ENCODE assay signal across 23 cellular contexts in genomic region chr9:136554870-136555269, GRCh38. TPM values are rescaled to one million over a fixed set of nuclear protein-coding genes. Genes with fewer than 3 reads are reported as not detected.
DNase-seq lines count a peak whose midpoint lies in the region; ATAC-seq and TF ChIP-seq lines count a peak whose summit lies in the region.
"Had no signal": no experiment of that assay in that cellular context is flagged by ENCODE, and none has a peak within 500 bp of the region (broad histone marks: within the 10 kb centered on the region; RNA-seq: fewer than 3 reads in every experiment).

No MANE protein-coding gene starts in this region.

- TF ChIP-seq EP300 in stomach (IDR thresholded peaks at IDR 0.05) = no peak

- no peak overlapping the region; the same call in 1 of the 2 replicates for H3K14ac ChIP-seq in H9 (ENCODE audit: insufficient read depth, low read length)

- H3K4me1 ChIP-seq in H9 (ENCODE audit: insufficient read depth, low read length) (no peaks in the 10 kb centered on the region; the same call in 1 of the 2 replicates), mesendoderm (ENCODE audit: control insufficient read depth, low read depth, low read length) (peaks cover 7% of the 10 kb centered on the region), stomach (peaks cover 27 to 65% (median 41%) of the 10 kb centered on the region in 4 donors)

- H3T11ph ChIP-seq in H9 (ENCODE audit: low read length) = no peak overlapping the region

- H2BK5ac ChIP-seq in H9 (ENCODE audit: insufficient read length, low read length) = no peak overlapping the region
- no peak overlapping the region for H2BK5ac ChIP-seq in mesendoderm (ENCODE audit: low read length)

- H2AFZ ChIP-seq in H9 (ENCODE audit: low read length) = no peak overlapping the region

- H2AK5ac ChIP-seq in H9 (ENCODE audit: insufficient read length, low read length) (no peak overlapping the region), mesendoderm (ENCODE audit: low read length) (no peak overlapping the region)

- no peak overlapping the region for H4K91ac ChIP-seq in H9 (ENCODE audit: insufficient read length, low read depth, low read length)

- H4K5ac ChIP-seq in H9 (ENCODE audit: insufficient read length, low read depth, low read length) = no peak overlapping the region
- H4K5ac ChIP-seq in mesendoderm (ENCODE audit: low read length) = no peak overlapping the region

- no peaks in the 10 kb centered on the region for H3K79me1 ChIP-seq in H9 (ENCODE audit: insufficient read depth, low read depth, low read length, poor library complexity, severe bottlenecking)
- no peaks in the 10 kb centered on the region for H3K79me1 ChIP-seq in mesendoderm (ENCODE audit: low read length)

- WGBS in H9 (ENCODE audit: extremely low coverage, insufficient read length, low lambda C conversion rate) = no CpG with 5 or more reads among the region's 19 CpGs
- no CpG with 5 or more reads among the region's 19 CpGs for WGBS in mesendoderm (ENCODE audit: extremely low coverage, insufficient coverage, low lambda C conversion rate)
- WGBS in stomach, 5 donors = 62 to 86% (median 80%) methylated on average over 19 of the region's 19 CpGs

- H3K56ac ChIP-seq in H9 (ENCODE audit: insufficient read length, low read depth, low read length) = no peak overlapping the region
- peak overlapping the region; percentile 56 for H3K56ac ChIP-seq in mesendoderm (ENCODE audit: low read length)

- no peak overlapping the region for H3K9ac ChIP-seq in H9 (ENCODE audit: extremely low read depth, insufficient read length, low read length)
- no peak overlapping the region for H3K9ac ChIP-seq in mesendoderm (ENCODE audit: low read length)

- no peak overlapping the region for H3K18ac ChIP-seq in H9 (ENCODE audit: insufficient read length, low read depth, low read length)
- H3K18ac ChIP-seq in mesendoderm (ENCODE audit: low read length) = no peak overlapping the region

- ATAC-seq in HG03175 (IDR thresholded peaks at IDR 0.05; ENCODE audit: unreplicated experiment) = no peak
- ATAC-seq: activated CD8-positive, alpha-beta memory T cell treated with anti-CD3 and anti-CD28 coated beads, Interleukin-2, amount 10 ng/mL, durations not matched to agents 7 days and 5 days; activated T-cell treated with anti-CD3 and anti-CD28 coated beads, Interleukin-2, amount 50 U/mL, for 72 hours; GM12878; sciatic nerve; stimulated activated naive CD8-positive, alpha-beta T cell treated with anti-CD3 and anti-CD28 coated beads, Interleukin-15, amount 100 ng/mL, for 72 hours had no signal

- no peak overlapping the region for H2BK12ac ChIP-seq in H9 (ENCODE audit: insufficient read length, low read depth, low read length)

- H3K4me1 Mint-ChIP-seq in H9 (peaks cover 29 to 43% of the 10 kb centered on the region in 2 experiments), brain (peaks cover 48% of the 10 kb centered on the region), HFFc6 (ENCODE audit: low read depth) (peaks cover 39% of the 10 kb centered on the region)

- H3K4me2 ChIP-seq in H9 (ENCODE audit: insufficient read depth, insufficient read length, low read length) (no peak overlapping the region), mesendoderm (ENCODE audit: low read length) (no peak overlapping the region)

- intact Hi-C loops in stomach (cut with DNase I; ENCODE audit: low total_unique reads) = no loop called here

- H3K23ac ChIP-seq in H9 (ENCODE audit: insufficient read length, low read depth, low read length) (no peak overlapping the region), mesendoderm (ENCODE audit: low read length) (no peak overlapping the region)

- H3K4ac ChIP-seq in H9 (ENCODE audit: low read depth, low read length) (no peak overlapping the region), mesendoderm (ENCODE audit: low read depth, low read length) (no peak overlapping the region)

- H3K27me3 Mint-ChIP-seq in H9 (ENCODE audit: low read depth) (peaks cover 48% of the 10 kb centered on the region), brain (peaks cover 4% of the 10 kb centered on the region), HFFc6 (ENCODE audit: insufficient read depth) (no peaks in the 10 kb centered on the region; the same call in none of the 2 replicates)
- H3K27me3 Mint-ChIP-seq: CD4-positive, alpha-beta T cell; stimulated activated naive CD8-positive, alpha-beta T cell treated with anti-CD3 and anti-CD28 coated beads, Interleukin-15, amount 100 ng/mL, for 72 hours had no signal

- no peak overlapping the region for H2BK120ac ChIP-seq in H9 (ENCODE audit: low read depth, low read length, poor library complexity, severe bottlenecking)
- H2BK120ac ChIP-seq in mesendoderm (ENCODE audit: low read depth, low read length) = no peak overlapping the region

- H3K36me3 Mint-ChIP-seq in H9 (ENCODE audit: insufficient read depth in 1 of 3, low read depth in 3 of 3) (peaks cover 14 to 15% (median 14%) of the 10 kb centered on the region in 3 experiments), brain (no peaks in the 10 kb centered on the region), HFFc6 (ENCODE audit: low read depth) (peaks cover 6% of the 10 kb centered on the region)

- no peak overlapping the region for H2BK20ac ChIP-seq in H9 (ENCODE audit: low read depth, low read length, poor library complexity, severe bottlenecking)

- no peaks in the 10 kb centered on the region for H4K20me1 ChIP-seq in H9 (ENCODE audit: control insufficient read depth, insufficient read depth, insufficient read length)

- H3K4me3 Mint-ChIP-seq in H9 (no peak overlapping the region), brain (no peak overlapping the region), HFFc6 (no peak overlapping the region)
- H3K4me3 Mint-ChIP-seq: activated CD4-positive, alpha-beta T cell treated with anti-CD3 and anti-CD28 coated beads, Interleukin-2, amount 10 ng/mL, durations not matched to agents 24 days and 14 days; activated CD8-positive, alpha-beta memory T cell treated with anti-CD3 and anti-CD28 coated beads, Interleukin-2, amount 10 ng/mL, durations not matched to agents 7 days and 5 days; activated naive CD4-positive, alpha-beta T cell treated with anti-CD3 and anti-CD28 coated beads, Interleukin-2, amount 10 ng/mL, durations not matched to agents 7 days and 5 days; activated T-cell treated with anti-CD3 and anti-CD28 coated beads, Interleukin-2, amount 50 U/mL, for 72 hours; CD4-positive, alpha-beta T cell; stimulated activated naive CD8-positive, alpha-beta T cell treated with anti-CD3 and anti-CD28 coated beads, Interleukin-15, amount 100 ng/mL, for 72 hours; T-helper 2 cell treated with Interferon-gamma antibody and Interleukin-4, amounts not matched to agents 5 μg/mL and 100 μg/mL, for 36 hours had no signal

- no peak overlapping the region for H3K27ac ChIP-seq in H9 (ENCODE audit: insufficient read length, low read depth, low read length)
- H3K27ac ChIP-seq in mesendoderm (ENCODE audit: low read depth, low read length) = no peak overlapping the region
- peak overlapping the region in 3 of 5 donors; percentile 29 to 98 (median 35) for H3K27ac ChIP-seq in stomach
- H3K27ac ChIP-seq: SJSA1 had no signal

- H2BK15ac ChIP-seq in H9 (ENCODE audit: low read depth, low read length) (no peak overlapping the region), mesendoderm (replicated peaks; ENCODE audit: low read depth) (no peak overlapping the region)

- H3K27ac Mint-ChIP-seq in H9 = peak overlapping the region; percentile 41 to 78 (median 73); a peak in 3 of 7 replicates
- peak overlapping the region in 3 of 5 experiments; percentile 53 to 93 (median 85) for H3K27ac Mint-ChIP-seq in brain
- H3K27ac Mint-ChIP-seq in HFFc6 = no peak overlapping the region
- H3K27ac Mint-ChIP-seq: activated CD4-positive, alpha-beta T cell treated with anti-CD3 and anti-CD28 coated beads, Interleukin-2, amount 10 ng/mL, durations not matched to agents 24 days and 14 days; activated CD8-positive, alpha-beta memory T cell treated with anti-CD3 and anti-CD28 coated beads, Interleukin-2, amount 10 ng/mL, durations not matched to agents 7 days and 5 days; activated naive CD4-positive, alpha-beta T cell treated with anti-CD3 and anti-CD28 coated beads, Interleukin-2, amount 10 ng/mL, durations not matched to agents 7 days and 5 days; activated T-cell treated with anti-CD3 and anti-CD28 coated beads, Interleukin-2, amount 50 U/mL, for 72 hours; CD4-positive, alpha-beta T cell; T-helper 2 cell treated with Interferon-gamma antibody and Interleukin-4, amounts not matched to agents 5 μg/mL and 100 μg/mL, for 36 hours had no signal

- H3K9me3 Mint-ChIP-seq in H9 = peaks cover 15 to 18% of the 10 kb centered on the region in 2 experiments
- H3K9me3 Mint-ChIP-seq in brain = peaks cover 4 to 13% (median 8%) of the 10 kb centered on the region in 5 experiments
- H3K9me3 Mint-ChIP-seq in HFFc6 = peaks cover 16% of the 10 kb centered on the region
- H3K9me3 Mint-ChIP-seq: CD4-positive, alpha-beta T cell had no signal

- DNase-seq in H9 (no peak), mesendoderm (no peak), stomach (no peak), SHP77 treated with DMSO at 0.1 percent for 48 hours (lab: John Stamatoyannopoulos, UW) (no peak), HFFc6 (no peak)
- DNase-seq: activated CD4-positive, alpha-beta T cell treated with anti-CD3 and anti-CD28 coated beads, Interleukin-2, amount 10 ng/mL, durations not matched to agents 24 days and 14 days; activated CD8-positive, alpha-beta memory T cell treated with anti-CD3 and anti-CD28 coated beads, Interleukin-2, amount 10 ng/mL, durations not matched to agents 7 days and 5 days; activated naive CD4-positive, alpha-beta T cell treated with anti-CD3 and anti-CD28 coated beads, Interleukin-2, amount 10 ng/mL, durations not matched to agents 7 days and 5 days; activated T-cell treated with anti-CD3 and anti-CD28 coated beads, Interleukin-2, amount 50 U/mL, for 72 hours; caudate nucleus; CD4-positive, alpha-beta T cell; glutamatergic neuron; Karpas-422; NCI-H2171; NCI-H510A treated with DMSO at 0.1 percent for 48 hours; stimulated activated naive CD8-positive, alpha-beta T cell treated with anti-CD3 and anti-CD28 coated beads, Interleukin-15, amount 100 ng/mL, for 72 hours; transverse colon had no signal

- H3K27me3 ChIP-seq in H9 (ENCODE audit: insufficient read depth, low read length) (no peaks in the 10 kb centered on the region), mesendoderm (ENCODE audit: insufficient read depth, low read length, poor library complexity) (no peaks in the 10 kb centered on the region), stomach (no peaks in the 10 kb centered on the region)
- H3K27me3 ChIP-seq: transverse colon had no signal

- TF ChIP-seq CTCF in H9 (conservative IDR thresholded peaks at IDR 0.05) (no peak), brain (conservative IDR thresholded peaks at IDR 0.05) (no peak), stomach (IDR thresholded peaks at IDR 0.05) (no peak), HFFc6 (IDR thresholded peaks at IDR 0.05) (no peak)

- no peak for TF ChIP-seq POLR2A in stomach (IDR thresholded peaks at IDR 0.05)

- H3K4me3 ChIP-seq in mesendoderm (ENCODE audit: low read length) (no peak overlapping the region), stomach (no peak overlapping the region)
- H3K4me3 ChIP-seq: GM12878, SJSA1, transverse colon had no signal

- no peaks in the 10 kb centered on the region for H3K23me2 ChIP-seq in H9 (ENCODE audit: insufficient read length, low read depth, low read length, poor library complexity, severe bottlenecking)

- H3K36me3 ChIP-seq in mesendoderm (ENCODE audit: control insufficient read depth, insufficient read depth, low read length) (no peaks in the 10 kb centered on the region), stomach (no peaks in the 10 kb centered on the region)
- H3K36me3 ChIP-seq: SJSA1, transverse colon had no signal

- no peaks in the 10 kb centered on the region for H3K79me2 ChIP-seq in H9 (ENCODE audit: insufficient read depth, low read length)
- no peaks in the 10 kb centered on the region for H3K79me2 ChIP-seq in mesendoderm (ENCODE audit: control insufficient read depth, insufficient read depth, low read length)

- H4K8ac ChIP-seq in H9 (replicated peaks; ENCODE audit: insufficient read length, low read depth, low read length) = no peak overlapping the region
- H4K8ac ChIP-seq in mesendoderm (ENCODE audit: low read depth, low read length) = no peak overlapping the region

- peaks cover 8% of the 10 kb centered on the region for H3K9me3 ChIP-seq in H9 (ENCODE audit: control insufficient read depth, low read depth, low read length)
- peaks cover 0 to 6% (median 0%) of the 10 kb centered on the region in 4 donors for H3K9me3 ChIP-seq in stomach

RNA-seq across cellular contexts. Expression of gene NOTCH1, which starts 9.0 kb away (rescaled TPM):
- total RNA-seq in H9 (2021) (63.7 and 71.6 TPM in 2 replicates), stomach (100 to 1,000 TPM in 1 of 5 donors, 10 to 100 TPM in 4; 18.4 to 338 (median 62.5) TPM)
- polyA plus RNA-seq in brain (ENCODE audit: insufficient read depth, low read depth, low replicate concordance) (12.3 TPM), stomach (1 to 10 TPM; 1.4 to 7.9 (median 2.3) TPM)
- polyA plus RNA-seq in mesendoderm (2013, experiment 1 of 2) = 14.3 TPM
- polyA plus RNA-seq in mesendoderm (2013, experiment 2 of 2) = 14.2 TPM
- 10 to 100 TPM; 12.1 to 17.1 (median 14.7) TPM for total RNA-seq in HFFc6 (2021; fragmentation: NEBNext Ultra II Directional; extraction: Animal tissue kit (Norgen Biotek cat#: 25700))

Comparison
In these comparisons a context has a peak if more than half of its experiments do, and no peak if none do; other contexts are left out.
1. H3K27ac ChIP-seq: peak in stomach (3 of 5); none in H9 (single experiment) and mesendoderm (single experiment).